ENCODE assay signal across 14 cellular contexts in the genomic region with DNA sequence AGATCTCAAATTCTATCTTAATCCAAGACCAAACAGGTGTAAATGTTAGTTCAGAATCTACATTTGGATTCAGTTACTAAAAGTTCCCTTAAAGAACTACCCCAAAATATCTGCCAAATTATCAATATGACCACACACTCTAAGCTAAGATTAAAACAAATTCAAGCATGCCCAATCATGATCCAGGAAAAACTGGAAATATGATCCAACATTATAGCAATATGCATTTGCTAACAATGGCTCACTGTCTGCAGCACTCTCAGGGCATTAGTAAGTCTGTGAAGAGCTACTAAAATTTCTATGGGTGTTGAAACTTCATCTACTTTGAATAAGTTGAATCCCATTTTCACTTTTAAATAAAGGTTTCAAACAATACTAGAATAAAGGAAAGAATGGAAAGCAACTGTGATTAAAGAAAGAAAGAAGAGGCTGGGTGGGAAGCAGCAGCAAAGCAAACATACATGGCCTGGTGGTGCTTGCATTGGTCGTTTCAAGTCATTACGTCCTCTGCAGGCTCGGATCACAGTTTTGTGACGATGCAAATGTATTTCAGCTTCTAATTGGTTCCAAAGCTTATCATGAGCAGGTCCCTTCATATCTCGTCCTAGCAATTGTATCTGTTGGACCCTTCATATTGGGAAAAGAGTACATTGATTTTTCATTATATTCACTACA. TPM values are rescaled to one million over a fixed set of nuclear protein-coding genes. Genes with fewer than 3 reads are reported as not detected.
A peak's percentile ranks its signal among the peaks of the same experiment; 100 is the strongest.
DNase-seq lines count a peak whose midpoint lies in the region; ATAC-seq and TF ChIP-seq lines count a peak whose summit lies in the region.
"Had no signal": no experiment of that assay in that cellular context is flagged by ENCODE, and none has a peak within 500 bp of the region (broad histone marks: within the 10 kb centered on the region; RNA-seq: fewer than 3 reads in every experiment).

No MANE protein-coding gene starts in this region.

- CTCF ChIA-PET in GM10248 (lab: Yijun Ruan, JAX) = interaction anchor here (0.6 to 1.8 kb wide), 13 partner anchors 10 to 123 kb away, joined by 3 to 8 read pairs (median 5); no protein-coding TSS in a partner anchor

- peak overlapping the region; percentile 34 for H3K27ac ChIP-seq in SJCRH30
- H3K27ac ChIP-seq: 22Rv1, BLaER1 had no signal

- H3K36me3 ChIP-seq in SJCRH30 = peaks cover 66% of the 10 kb centered on the region

- peaks cover 20% of the 10 kb centered on the region for H3K4me1 ChIP-seq in SJCRH30
- H3K4me1 ChIP-seq: BLaER1 had no signal

- H3K9me3 ChIP-seq in SJCRH30 (replicated peaks) = no peaks in the 10 kb centered on the region
- H3K9me3 ChIP-seq: BLaER1 had no signal

- DNase-seq in NCI-H1105 treated with DMSO at 0.1 percent for 48 hours (lab: John Stamatoyannopoulos, UW) (peak; percentile 50), NCI-H1105 (lab: John Stamatoyannopoulos, UW) (no peak), NCI-H1048 (lab: John Stamatoyannopoulos, UW) (peak; percentile 15), SJCRH30 (peak; percentile 22 to 77), myocyte (ENCODE audit: low read depth) (peak; percentile 8), GM10248 (ENCODE audit: extremely low spot score) (no peak)
- DNase-seq: Calu3, DMS 273 treated with DMSO at 0.1 percent for 48 hours, IMR-90 had no signal

- ATAC-seq in GM18520 (IDR thresholded peaks at IDR 0.05; ENCODE audit: unreplicated experiment) (no peak), GM21737 (IDR thresholded peaks at IDR 0.05; ENCODE audit: unreplicated experiment) (no peak)
- ATAC-seq: HCT116 had no signal

- no peak for TF ChIP-seq CTCF in GM10248 (IDR thresholded peaks at IDR 0.05; ENCODE audit: control extremely low read depth, extremely low read depth, low read depth, missing control alignments)

- H3K27me3 ChIP-seq in SJCRH30 = no peaks in the 10 kb centered on the region
- H3K27me3 ChIP-seq: BLaER1 had no signal

- no peak overlapping the region for H3K4me3 ChIP-seq in SJCRH30
- H3K4me3 ChIP-seq: BLaER1 had no signal

- POLR2A ChIA-PET in GM10248 (lab: Yijun Ruan, JAX) = no interaction called here

RNA-seq across cellular contexts. Expression of gene GOPC, which starts 29.2 kb away (rescaled TPM):
- 45.8 and 49.5 TPM in 2 replicates for total RNA-seq in SJCRH30 (2014; rRNA removed; shearing (Covaris generic))
- 63.3 and 68.7 TPM in 2 replicates for total RNA-seq in myocyte
- 37.3 TPM for polyA plus RNA-seq in myocyte (2012)

Comparison
In these comparisons a context has a peak if more than half of its experiments do, and no peak if none do; other contexts are left out.
1. DNase-seq: peak in NCI-H1105 treated with DMSO at 0.1 percent for 48 hours (single experiment), NCI-H1048 (single experiment), SJCRH30 (2 of 2) and myocyte (single experiment); none in NCI-H1105 (single experiment) and GM10248 (single experiment).